In the genomic region with DNA sequence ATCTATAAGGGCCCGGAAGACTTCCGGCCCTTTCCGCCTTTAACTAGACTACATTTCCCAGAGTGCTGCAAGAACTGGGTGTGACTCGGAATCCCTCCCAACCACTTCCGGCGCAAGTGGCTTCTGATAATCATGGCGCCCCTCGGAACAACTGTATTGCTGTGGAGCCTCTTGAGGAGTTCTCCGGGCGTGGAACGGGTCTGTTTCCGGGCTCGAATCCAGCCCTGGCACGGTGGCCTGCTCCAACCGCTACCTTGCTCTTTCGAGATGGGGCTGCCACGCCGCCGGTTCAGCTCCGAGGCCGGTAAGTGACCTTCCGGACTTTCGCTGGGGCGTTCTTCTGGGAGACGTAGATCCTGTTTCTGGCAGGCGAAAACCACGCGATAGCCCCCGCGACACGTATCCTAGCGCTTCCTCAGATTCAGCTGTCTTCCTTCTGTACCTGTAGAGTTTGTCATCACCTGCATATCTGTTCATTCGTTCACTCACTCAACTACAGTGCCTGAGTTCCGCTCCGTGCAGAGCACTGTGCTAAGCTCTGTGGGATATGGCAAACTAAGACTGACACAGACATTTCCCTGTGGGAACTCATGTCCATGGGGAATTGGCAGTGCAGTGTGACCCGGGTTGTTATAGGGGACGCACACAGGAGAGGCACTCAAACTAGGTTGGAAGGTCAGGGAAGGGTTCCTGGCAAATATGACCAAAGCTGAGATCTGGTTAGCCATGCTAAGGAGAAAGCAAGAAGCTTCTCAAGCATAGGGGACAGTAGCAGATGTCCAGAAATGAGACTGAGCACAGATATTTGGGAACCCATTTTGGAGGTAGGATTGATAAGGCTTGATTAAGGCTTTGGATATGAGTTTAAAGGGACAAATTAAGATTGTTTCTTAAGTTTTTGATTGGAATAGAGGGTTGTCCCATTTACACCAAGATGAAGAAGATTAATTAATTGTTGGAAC, we compare ENCODE assay signal across 1 cellular context.
TF ChIP-seq lines count a peak whose summit lies in the region.

Gene MRPS22, plus strand, starts transcription at position 126 of the 962 bp plus-strand sequence. Its CDS starts 7 bp downstream, at position 133.

TF ChIP-seq in HepG2, 621 proteins besides CTCF, POLR2A, EP300 and RAD21 (continued from another document and continues in another):
- TF ChIP-seq LRRFIP1 (CRISPR knock-in tag; conservative IDR thresholded peaks at IDR 0.05) = no peak
- TF ChIP-seq ZNF614 (CRISPR knock-in tag; IDR thresholded peaks at IDR 0.05; ENCODE audit: borderline replicate concordance) = no peak
- peak; percentile 61; the same call in 1 of the 2 replicates for TF ChIP-seq GMEB1 (CRISPR knock-in tag; IDR thresholded peaks at IDR 0.05; ENCODE audit: borderline replicate concordance)
- TF ChIP-seq ZKSCAN5 (CRISPR knock-in tag; IDR thresholded peaks at IDR 0.05) = no peak
- no peak for TF ChIP-seq SMAD9 (CRISPR knock-in tag; IDR thresholded peaks at IDR 0.05)
- TF ChIP-seq NCOA2 (CRISPR knock-in tag; IDR thresholded peaks at IDR 0.05) = no peak
- TF ChIP-seq ATRX (CRISPR knock-in tag; IDR thresholded peaks at IDR 0.05; ENCODE audit: borderline replicate concordance) = no peak
- TF ChIP-seq ZNF773 (CRISPR knock-in tag; IDR thresholded peaks at IDR 0.05; ENCODE audit: borderline replicate concordance) = no peak
- peak; percentile 61 for TF ChIP-seq CCAR2 (optimal IDR thresholded peaks at IDR 0.05; ENCODE audit: low read depth, low read length)
- TF ChIP-seq RFXANK (CRISPR knock-in tag; IDR thresholded peaks at IDR 0.05) = no peak
- no peak for TF ChIP-seq ZNF333 (CRISPR knock-in tag; IDR thresholded peaks at IDR 0.05; ENCODE audit: borderline replicate concordance)
- TF ChIP-seq, protein P1, sequence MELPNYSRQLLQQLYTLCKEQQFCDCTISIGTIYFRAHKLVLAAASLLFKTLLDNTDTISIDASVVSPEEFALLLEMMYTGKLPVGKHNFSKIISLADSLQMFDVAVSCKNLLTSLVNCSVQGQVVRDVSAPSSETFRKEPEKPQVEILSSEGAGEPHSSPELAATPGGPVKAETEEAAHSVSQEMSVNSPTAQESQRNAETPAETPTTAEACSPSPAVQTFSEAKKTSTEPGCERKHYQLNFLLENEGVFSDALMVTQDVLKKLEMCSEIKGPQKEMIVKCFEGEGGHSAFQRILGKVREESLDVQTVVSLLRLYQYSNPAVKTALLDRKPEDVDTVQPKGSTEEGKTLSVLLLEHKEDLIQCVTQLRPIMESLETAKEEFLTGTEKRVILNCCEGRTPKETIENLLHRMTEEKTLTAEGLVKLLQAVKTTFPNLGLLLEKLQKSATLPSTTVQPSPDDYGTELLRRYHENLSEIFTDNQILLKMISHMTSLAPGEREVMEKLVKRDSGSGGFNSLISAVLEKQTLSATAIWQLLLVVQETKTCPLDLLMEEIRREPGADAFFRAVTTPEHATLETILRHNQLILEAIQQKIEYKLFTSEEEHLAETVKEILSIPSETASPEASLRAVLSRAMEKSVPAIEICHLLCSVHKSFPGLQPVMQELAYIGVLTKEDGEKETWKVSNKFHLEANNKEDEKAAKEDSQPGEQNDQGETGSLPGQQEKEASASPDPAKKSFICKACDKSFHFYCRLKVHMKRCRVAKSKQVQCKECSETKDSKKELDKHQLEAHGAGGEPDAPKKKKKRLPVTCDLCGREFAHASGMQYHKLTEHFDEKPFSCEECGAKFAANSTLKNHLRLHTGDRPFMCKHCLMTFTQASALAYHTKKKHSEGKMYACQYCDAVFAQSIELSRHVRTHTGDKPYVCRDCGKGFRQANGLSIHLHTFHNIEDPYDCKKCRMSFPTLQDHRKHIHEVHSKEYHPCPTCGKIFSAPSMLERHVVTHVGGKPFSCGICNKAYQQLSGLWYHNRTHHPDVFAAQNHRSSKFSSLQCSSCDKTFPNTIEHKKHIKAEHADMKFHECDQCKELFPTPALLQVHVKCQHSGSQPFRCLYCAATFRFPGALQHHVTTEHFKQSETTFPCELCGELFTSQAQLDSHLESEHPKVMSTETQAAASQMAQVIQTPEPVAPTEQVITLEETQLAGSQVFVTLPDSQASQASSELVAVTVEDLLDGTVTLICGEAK (IDR thresholded peaks at IDR 0.05) = peak; percentile 66
- TF ChIP-seq, protein P1 (CRISPR knock-in tag; IDR thresholded peaks at IDR 0.05) = peak; percentile 80
- TF ChIP-seq ZSCAN21 (CRISPR knock-in tag; IDR thresholded peaks at IDR 0.05; ENCODE audit: borderline replicate concordance) = no peak
- peak; percentile 15; the same call in 1 of the 2 replicates for TF ChIP-seq ZNF547 (CRISPR knock-in tag; IDR thresholded peaks at IDR 0.05)
- TF ChIP-seq REXO4 (CRISPR knock-in tag; IDR thresholded peaks at IDR 0.05; ENCODE audit: borderline replicate concordance) = no peak
- TF ChIP-seq FOXJ3 (CRISPR knock-in tag; IDR thresholded peaks at IDR 0.05; ENCODE audit: borderline replicate concordance) = no peak; the same call in 1 of the 2 replicates
- peak; percentile 85 for TF ChIP-seq GABPA (IDR thresholded peaks at IDR 0.05; ENCODE audit: low read depth, low read length)
- TF ChIP-seq GABPA (CRISPR knock-in tag; IDR thresholded peaks at IDR 0.05; ENCODE audit: low read depth) = peak; percentile 94
- TF ChIP-seq ZFYVE20 (CRISPR knock-in tag; IDR thresholded peaks at IDR 0.05; ENCODE audit: borderline replicate concordance, low read depth) = no peak
- TF ChIP-seq, protein P2, sequence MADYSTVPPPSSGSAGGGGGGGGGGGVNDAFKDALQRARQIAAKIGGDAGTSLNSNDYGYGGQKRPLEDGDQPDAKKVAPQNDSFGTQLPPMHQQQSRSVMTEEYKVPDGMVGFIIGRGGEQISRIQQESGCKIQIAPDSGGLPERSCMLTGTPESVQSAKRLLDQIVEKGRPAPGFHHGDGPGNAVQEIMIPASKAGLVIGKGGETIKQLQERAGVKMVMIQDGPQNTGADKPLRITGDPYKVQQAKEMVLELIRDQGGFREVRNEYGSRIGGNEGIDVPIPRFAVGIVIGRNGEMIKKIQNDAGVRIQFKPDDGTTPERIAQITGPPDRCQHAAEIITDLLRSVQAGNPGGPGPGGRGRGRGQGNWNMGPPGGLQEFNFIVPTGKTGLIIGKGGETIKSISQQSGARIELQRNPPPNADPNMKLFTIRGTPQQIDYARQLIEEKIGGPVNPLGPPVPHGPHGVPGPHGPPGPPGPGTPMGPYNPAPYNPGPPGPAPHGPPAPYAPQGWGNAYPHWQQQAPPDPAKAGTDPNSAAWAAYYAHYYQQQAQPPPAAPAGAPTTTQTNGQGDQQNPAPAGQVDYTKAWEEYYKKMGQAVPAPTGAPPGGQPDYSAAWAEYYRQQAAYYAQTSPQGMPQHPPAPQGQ (CRISPR knock-in tag; IDR thresholded peaks at IDR 0.05; ENCODE audit: borderline replicate concordance) = no peak
- no peak for TF ChIP-seq ZNF839 (CRISPR knock-in tag; IDR thresholded peaks at IDR 0.05; ENCODE audit: borderline replicate concordance)
- TF ChIP-seq PAXIP1 (CRISPR knock-in tag; conservative IDR thresholded peaks at IDR 0.05) = no peak
- no peak for TF ChIP-seq PBX3 (CRISPR knock-in tag; IDR thresholded peaks at IDR 0.05; ENCODE audit: borderline replicate concordance)
- no peak for TF ChIP-seq ZNF12 (CRISPR knock-in tag; IDR thresholded peaks at IDR 0.05)
- TF ChIP-seq ATF4 (CRISPR knock-in tag; IDR thresholded peaks at IDR 0.05) = no peak
- TF ChIP-seq ZNF788 (CRISPR knock-in tag; IDR thresholded peaks at IDR 0.05; ENCODE audit: borderline replicate concordance) = peak; percentile 69
- no peak for TF ChIP-seq ZNF780A (CRISPR knock-in tag; IDR thresholded peaks at IDR 0.05)
- peak; percentile 82 for TF ChIP-seq KLF12 (CRISPR knock-in tag; IDR thresholded peaks at IDR 0.05; ENCODE audit: borderline replicate concordance)
- no peak for TF ChIP-seq TMF1 (CRISPR knock-in tag; IDR thresholded peaks at IDR 0.05; ENCODE audit: low read depth)
